Comparison of ENCODE assay signal across 14 cellular contexts in the genomic region with DNA sequence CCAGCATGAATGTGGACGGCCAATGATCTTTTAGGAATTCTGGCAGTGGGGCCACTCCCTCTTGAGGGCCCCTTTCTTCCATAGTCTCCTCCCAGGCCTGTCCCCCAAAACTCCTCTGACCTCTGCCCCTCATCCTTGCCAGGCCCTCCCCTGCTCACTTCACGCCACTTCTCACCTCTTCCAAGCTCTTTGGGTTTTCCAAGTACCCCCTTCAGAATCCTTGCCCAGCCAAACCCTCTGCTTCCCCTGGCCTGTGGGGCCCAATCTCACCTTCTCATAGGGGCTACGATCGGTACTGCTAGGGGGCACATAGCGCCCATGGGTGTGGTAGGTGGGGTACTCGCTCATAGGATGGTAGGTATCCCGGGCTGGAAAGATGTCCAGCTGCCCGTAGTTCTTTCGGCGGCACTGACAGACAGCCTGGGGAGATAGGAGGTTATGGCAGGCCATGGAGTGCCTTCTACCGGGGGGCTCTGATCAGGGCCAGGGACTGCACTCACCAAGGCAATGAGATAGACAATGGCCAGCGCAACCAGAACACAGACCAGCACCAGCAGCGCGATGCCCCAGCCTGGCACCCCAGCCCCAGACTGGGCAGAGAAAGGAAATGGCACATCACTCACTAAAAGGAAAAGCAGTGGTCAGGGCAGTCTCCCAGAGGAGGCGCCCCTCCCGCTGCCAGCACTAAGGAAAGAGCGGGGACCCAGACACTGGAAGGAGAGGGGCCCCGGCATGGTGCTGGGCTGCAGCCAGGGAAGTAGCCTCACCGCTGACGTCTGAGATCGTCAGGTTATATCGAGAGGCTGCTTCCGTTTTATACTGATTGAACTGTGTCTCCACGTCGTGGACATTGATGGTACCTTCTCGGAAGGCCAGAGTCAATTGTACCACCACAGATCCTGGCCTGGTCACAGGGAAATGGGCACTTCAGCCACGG. TPM values are rescaled to one million over a fixed set of nuclear protein-coding genes. Genes with fewer than 3 reads are reported as not detected.
DNase-seq lines count a peak whose midpoint lies in the region; ATAC-seq, FAIRE-seq and TF ChIP-seq lines count a peak whose summit lies in the region.
"Had no signal": no experiment of that assay in that cellular context is flagged by ENCODE, and none has a peak within 500 bp of the region (broad histone marks: within the 10 kb centered on the region; RNA-seq: fewer than 3 reads in every experiment).

No MANE protein-coding gene starts in this region.

- H3K27me3 ChIP-seq in HepG2 (ENCODE audit: control insufficient read depth in 1 of 2, insufficient read depth in 2 of 2, low read length in 2 of 2), result peaks cover 6 to 57% of the 10 kb centered on the region in 2 experiments; a peak in 4 of 5 replicates

- H3K9me3 ChIP-seq in HepG2 (ENCODE audit: low read length), result no peaks in the 10 kb centered on the region
- H3K9me3 ChIP-seq: neutrophil had no signal

- no peak overlapping the region for H3K4me3 ChIP-seq in HepG2 (replicated peaks in 1 of 3; ENCODE audit: insufficient read depth in 1 of 3, low read depth in 2 of 3, low read length in 3 of 3)

- no peak overlapping the region for H3K4me3 Mint-ChIP-seq in activated T-cell treated with anti-CD3 and anti-CD28 coated beads, Interleukin-2, amount 50 U/mL, for 24 hours
- no peak overlapping the region for H3K4me3 Mint-ChIP-seq in activated CD8-positive, alpha-beta T cell treated with anti-CD3 and anti-CD28 coated beads for 36 hours
- no peak overlapping the region for H3K4me3 Mint-ChIP-seq in stimulated activated naive B cell treated with anti-CD40 and anti-IgM and Interleukin-4, amounts not matched to agents 10 μg/mL and 1 μg/mL and 100 μg/mL, for 72 hours

- intact Hi-C loops in activated CD8-positive, alpha-beta T cell treated with anti-CD3 and anti-CD28 coated beads for 36 hours (cut with micrococcal nuclease), result no loop called here
- intact Hi-C loops in HepG2 (cut with micrococcal nuclease; ENCODE audit: unreplicated experiment), result no loop called here

- peak overlapping the region; percentile 34 for H3K27ac Mint-ChIP-seq in activated T-cell treated with anti-CD3 and anti-CD28 coated beads, Interleukin-2, amount 50 U/mL, for 24 hours
- H3K27ac Mint-ChIP-seq in activated CD8-positive, alpha-beta T cell treated with anti-CD3 and anti-CD28 coated beads for 36 hours, result peak overlapping the region; percentile 53
- H3K27ac Mint-ChIP-seq in stimulated activated naive B cell treated with anti-CD40 and anti-IgM and Interleukin-4, amounts not matched to agents 10 μg/mL and 1 μg/mL and 100 μg/mL, for 72 hours, result peak overlapping the region; percentile 79

- no peak overlapping the region for H3K9ac ChIP-seq in HepG2 (ENCODE audit: insufficient read depth, low read depth, low read length)
- H3K9ac ChIP-seq: KMS-11 had no signal

- POLR2A ChIA-PET in activated CD8-positive, alpha-beta T cell treated with anti-CD3 and anti-CD28 coated beads for 36 hours (lab: Charles Lee), result interaction anchor here (1.0 to 1.2 kb wide), 2 partner anchors 10 to 13 kb away, joined by 3 to 4 read pairs; a partner anchor contains a TSS
- POLR2A ChIA-PET in HepG2 (lab: Yijun Ruan, JAX), result no interaction called here

- no peaks in the 10 kb centered on the region for H3K36me3 ChIP-seq in HepG2 (replicated peaks in 1 of 2; ENCODE audit: control insufficient read depth in 1 of 2, insufficient read depth in 2 of 2, low read length in 2 of 2)
- H3K36me3 ChIP-seq: neutrophil had no signal

- in situ Hi-C loops in HepG2 (cut with HindIII; ENCODE audit: extremely low pct_ligation_motif_present, low pct_unique_long_range_greater_than_20kb), result no loop called here

- no peak overlapping the region for H2AFZ ChIP-seq in HepG2 (ENCODE audit: low read length)

- TF ChIP-seq POLR2A in HepG2 (IDR thresholded peaks at IDR 0.05; ENCODE audit: insufficient read depth in 1 of 2, low read depth in 2 of 2, low read length in 2 of 2), result no peak
- no peak for TF ChIP-seq POLR2A in GM12892 (IDR thresholded peaks at IDR 0.05; ENCODE audit: low read depth, low read length)

- no peak for ATAC-seq in activated CD8-positive, alpha-beta T cell treated with anti-CD3 and anti-CD28 coated beads for 36 hours
- ATAC-seq in HepG2, result peak; percentile 18
- ATAC-seq in stimulated activated naive B cell treated with anti-CD40 and anti-IgM and Interleukin-4, amounts not matched to agents 10 μg/mL and 1 μg/mL and 100 μg/mL, for 72 hours (replicated peaks), result no peak
- no peak for ATAC-seq in GM21381 (IDR thresholded peaks at IDR 0.05; ENCODE audit: unreplicated experiment)
- ATAC-seq in HG02884 (IDR thresholded peaks at IDR 0.05; ENCODE audit: unreplicated experiment), result no peak

- no peak for TF ChIP-seq CTCF in activated CD8-positive, alpha-beta T cell treated with anti-CD3 and anti-CD28 coated beads for 36 hours (IDR thresholded peaks at IDR 0.05)
- no peak for TF ChIP-seq CTCF in HepG2 (CRISPR knock-in tag; IDR thresholded peaks at IDR 0.05)

- BruUV-seq in HepG2 (replicated peaks; lab: Mats Ljungman, UMichigan), result no TSS peak

- TF ChIP-seq RAD21 in HepG2 (CRISPR knock-in tag; IDR thresholded peaks at IDR 0.05), result no peak

- no peaks in the 10 kb centered on the region for H4K20me1 ChIP-seq in HepG2 (ENCODE audit: insufficient read depth, low read length)

- TF ChIP-seq EP300 in HepG2 (IDR thresholded peaks at IDR 0.05; ENCODE audit: low read depth in 2 of 2, low read length in 2 of 2), result no peak
- no peak for TF ChIP-seq EP300 in HepG2 (CRISPR knock-in tag; IDR thresholded peaks at IDR 0.05; ENCODE audit: borderline replicate concordance)

- peaks cover 9% of the 10 kb centered on the region for H3K4me1 Mint-ChIP-seq in activated T-cell treated with anti-CD3 and anti-CD28 coated beads, Interleukin-2, amount 50 U/mL, for 24 hours (ENCODE audit: low read depth)
- H3K4me1 Mint-ChIP-seq in activated CD8-positive, alpha-beta T cell treated with anti-CD3 and anti-CD28 coated beads for 36 hours (ENCODE audit: low read depth), result peaks cover 4% of the 10 kb centered on the region
- H3K4me1 Mint-ChIP-seq in stimulated activated naive B cell treated with anti-CD40 and anti-IgM and Interleukin-4, amounts not matched to agents 10 μg/mL and 1 μg/mL and 100 μg/mL, for 72 hours, result peaks cover 23 to 26% of the 10 kb centered on the region in 2 donors

- H3K79me2 ChIP-seq in HepG2 (ENCODE audit: insufficient read depth, low read length), result no peaks in the 10 kb centered on the region

- DNase-seq in activated T-cell treated with anti-CD3 and anti-CD28 coated beads, Interleukin-2, amount 50 U/mL, for 24 hours, result no peak
- DNase-seq in activated T-cell treated with anti-CD3 and anti-CD28 coated beads for 4 hours (no peak), HepG2 (ENCODE audit: low spot score) (no peak), GM12892 (ENCODE audit: insufficient read length) (no peak)
- no peak for DNase-seq in activated CD8-positive, alpha-beta T cell treated with anti-CD3 and anti-CD28 coated beads for 36 hours
- no peak for DNase-seq in stimulated activated naive B cell treated with anti-CD40 and anti-IgM and Interleukin-4, amounts not matched to agents 10 μg/mL and 1 μg/mL and 100 μg/mL, for 72 hours
- DNase-seq: glutamatergic neuron, NCI-H1694 treated with DMSO at 0.1 percent for 48 hours had no signal

- H3K36me3 Mint-ChIP-seq in activated T-cell treated with anti-CD3 and anti-CD28 coated beads, Interleukin-2, amount 50 U/mL, for 24 hours (ENCODE audit: low read depth), result peaks cover 9% of the 10 kb centered on the region
- H3K36me3 Mint-ChIP-seq in activated CD8-positive, alpha-beta T cell treated with anti-CD3 and anti-CD28 coated beads for 36 hours (ENCODE audit: low read depth), result no peaks in the 10 kb centered on the region
- H3K36me3 Mint-ChIP-seq in stimulated activated naive B cell treated with anti-CD40 and anti-IgM and Interleukin-4, amounts not matched to agents 10 μg/mL and 1 μg/mL and 100 μg/mL, for 72 hours, result peaks cover 0 to 2% of the 10 kb centered on the region in 2 donors

- H3K27ac ChIP-seq in HepG2 (ENCODE audit: extremely low read length, insufficient read depth, low read length), result no peak overlapping the region
- H3K27ac ChIP-seq: epithelial cell of prostate, KMS-11, neutrophil had no signal

- no peak overlapping the region for H3K4me2 ChIP-seq in HepG2 (ENCODE audit: low read depth, low read length)
- H3K4me2 ChIP-seq: KMS-11 had no signal

- CTCF ChIA-PET in activated CD8-positive, alpha-beta T cell treated with anti-CD3 and anti-CD28 coated beads for 36 hours (lab: Charles Lee), result interaction anchor here (1.3 to 2.6 kb wide), 2 partner anchors 12 to 96 kb away, joined by 3 to 10 read pairs; no protein-coding TSS in a partner anchor
- CTCF ChIA-PET in HepG2 (lab: Yijun Ruan, JAX; ENCODE audit: low intra/inter-chr PET ratio, low total read pairs), result no interaction called here

- H3K4me1 ChIP-seq in HepG2 (ENCODE audit: insufficient read depth, low read length), result peaks cover 14% of the 10 kb centered on the region; the same call in 1 of the 2 replicates

- no peaks in the 10 kb centered on the region for H3K27me3 Mint-ChIP-seq in activated T-cell treated with anti-CD3 and anti-CD28 coated beads, Interleukin-2, amount 50 U/mL, for 24 hours
- no peaks in the 10 kb centered on the region for H3K27me3 Mint-ChIP-seq in activated CD8-positive, alpha-beta T cell treated with anti-CD3 and anti-CD28 coated beads for 36 hours
- H3K27me3 Mint-ChIP-seq in stimulated activated naive B cell treated with anti-CD40 and anti-IgM and Interleukin-4, amounts not matched to agents 10 μg/mL and 1 μg/mL and 100 μg/mL, for 72 hours, result no peaks in the 10 kb centered on the region
- H3K27me3 Mint-ChIP-seq: activated naive CD8-positive, alpha-beta T cell had no signal

- H3K9me3 Mint-ChIP-seq in activated T-cell treated with anti-CD3 and anti-CD28 coated beads, Interleukin-2, amount 50 U/mL, for 24 hours, result no peaks in the 10 kb centered on the region
- H3K9me3 Mint-ChIP-seq in activated CD8-positive, alpha-beta T cell treated with anti-CD3 and anti-CD28 coated beads for 36 hours, result no peaks in the 10 kb centered on the region
- no peaks in the 10 kb centered on the region for H3K9me3 Mint-ChIP-seq in stimulated activated naive B cell treated with anti-CD40 and anti-IgM and Interleukin-4, amounts not matched to agents 10 μg/mL and 1 μg/mL and 100 μg/mL, for 72 hours

- WGBS in HepG2 (ENCODE audit: low lambda C conversion rate), result 34% methylated on average over 15 of the region's 27 CpGs

- FAIRE-seq in HepG2 (lab: Jason Lieb, UNC) (no peak), GM12892 (lab: Jason Lieb, UNC) (no peak)

RNA-seq across cellular contexts. Expression of a gene that starts 13.6 kb away (rescaled TPM):
- total RNA-seq in activated CD8-positive, alpha-beta T cell treated with anti-CD3 and anti-CD28 coated beads for 36 hours, result 1 to 10 TPM; 5.8 to 6.1 TPM
- 0.04 and 0.08 TPM in 2 replicates for total RNA-seq in HepG2 (2016; rRNA removed; fragmentation: Illumina TruSeq; extraction: Trizol)
- not detected in 2 replicates for total RNA-seq in HepG2 (2016; cell fraction: cytosol; rRNA removed; fragmentation: Illumina TruSeq; extraction: Trizol; ENCODE audit: low read depth)
- 0.04 TPM in 1 of 2 replicates, not detected in the other for total RNA-seq in HepG2 (2016; cell fraction: insoluble cytoplasmic fraction; rRNA removed; fragmentation: Illumina TruSeq; extraction: Trizol)
- total RNA-seq in HepG2 (2016; cell fraction: membrane; rRNA removed; fragmentation: Illumina TruSeq; extraction: Trizol), result not detected in 2 replicates
- not detected in 2 replicates for total RNA-seq in HepG2 (2016; cell fraction: nucleus; rRNA removed; fragmentation: Illumina TruSeq; extraction: Trizol)
- 0.09 and 0.12 TPM in 2 replicates for polyA plus RNA-seq in HepG2 (2011; rRNA removed)
- 0.04 and 0.11 TPM in 2 replicates for polyA plus RNA-seq in HepG2 (2011; cell fraction: cytosol; rRNA removed)
- polyA plus RNA-seq in HepG2 (2011; cell fraction: nucleus; rRNA removed), result 0.43 and 0.47 TPM in 2 replicates
- polyA plus RNA-seq in HepG2 (2012), result 0.15 and 0.25 TPM in 2 replicates
- polyA plus RNA-seq in HepG2 (2016; cell fraction: cytosol; fragmentation: Illumina TruSeq; extraction: Trizol; ENCODE audit: low read depth), result 0.02 and 0.05 TPM in 2 replicates
- polyA plus RNA-seq in HepG2 (2016; cell fraction: insoluble cytoplasmic fraction; fragmentation: Illumina TruSeq; extraction: Trizol; ENCODE audit: low read depth), result not detected in 2 replicates
- polyA plus RNA-seq in HepG2 (2016; cell fraction: membrane; fragmentation: Illumina TruSeq; extraction: Trizol; ENCODE audit: low read depth), result 0.05 and 0.08 TPM in 2 replicates
- 0.21 TPM in 1 of 2 replicates, not detected in the other for polyA plus RNA-seq in HepG2 (2016; cell fraction: nucleus; fragmentation: Illumina TruSeq; extraction: Trizol; ENCODE audit: insufficient read depth, low read depth)
- 0.12 and 0.19 TPM in 2 replicates for polyA minus RNA-seq in HepG2 (2011; rRNA and poly(A)+ RNA removed; ENCODE audit: low replicate concordance)
- polyA minus RNA-seq in HepG2 (2011; cell fraction: cytosol; rRNA and poly(A)+ RNA removed), result not detected in 2 replicates
- polyA minus RNA-seq in HepG2 (2011; cell fraction: nucleus; rRNA and poly(A)+ RNA removed), result not detected in 2 replicates
- polyA plus RNA-seq in GM12892 (2012; ENCODE audit: missing spikeins), result 1.1 TPM

RNA-seq across cellular contexts. Expression of a gene that starts 14.1 kb away (rescaled TPM):
- total RNA-seq in activated CD8-positive, alpha-beta T cell treated with anti-CD3 and anti-CD28 coated beads for 36 hours, result 100 to 1,000 TPM; 124 to 125 TPM
- total RNA-seq in HepG2 (2016; rRNA removed; fragmentation: Illumina TruSeq; extraction: Trizol), result 48.5 and 79.4 TPM in 2 replicates
- total RNA-seq in HepG2 (2016; cell fraction: cytosol; rRNA removed; fragmentation: Illumina TruSeq; extraction: Trizol; ENCODE audit: low read depth), result 40.0 and 49.4 TPM in 2 replicates
- total RNA-seq in HepG2 (2016; cell fraction: insoluble cytoplasmic fraction; rRNA removed; fragmentation: Illumina TruSeq; extraction: Trizol), result 40.7 and 78.5 TPM in 2 replicates
- 33.6 and 41.0 TPM in 2 replicates for total RNA-seq in HepG2 (2016; cell fraction: membrane; rRNA removed; fragmentation: Illumina TruSeq; extraction: Trizol)
- total RNA-seq in HepG2 (2016; cell fraction: nucleus; rRNA removed; fragmentation: Illumina TruSeq; extraction: Trizol), result 50.0 and 52.6 TPM in 2 replicates
- 77.3 and 89.3 TPM in 2 replicates for polyA plus RNA-seq in HepG2 (2011; rRNA removed)
- polyA plus RNA-seq in HepG2 (2011; cell fraction: cytosol; rRNA removed), result 125 and 155 TPM in 2 replicates
- 119 and 133 TPM in 2 replicates for polyA plus RNA-seq in HepG2 (2011; cell fraction: nucleus; rRNA removed)
- polyA plus RNA-seq in HepG2 (2012), result 73.3 and 73.7 TPM in 2 replicates
- polyA plus RNA-seq in HepG2 (2016; cell fraction: cytosol; fragmentation: Illumina TruSeq; extraction: Trizol; ENCODE audit: low read depth), result 64.6 and 72.6 TPM in 2 replicates
- 47.5 and 61.4 TPM in 2 replicates for polyA plus RNA-seq in HepG2 (2016; cell fraction: insoluble cytoplasmic fraction; fragmentation: Illumina TruSeq; extraction: Trizol; ENCODE audit: low read depth)
- 49.4 and 56.2 TPM in 2 replicates for polyA plus RNA-seq in HepG2 (2016; cell fraction: membrane; fragmentation: Illumina TruSeq; extraction: Trizol; ENCODE audit: low read depth)
- polyA plus RNA-seq in HepG2 (2016; cell fraction: nucleus; fragmentation: Illumina TruSeq; extraction: Trizol; ENCODE audit: insufficient read depth, low read depth), result 120 and 121 TPM in 2 replicates
- 182 and 884 TPM in 2 replicates for polyA minus RNA-seq in HepG2 (2011; rRNA and poly(A)+ RNA removed; ENCODE audit: low replicate concordance)
- 27.3 and 38.2 TPM in 2 replicates for polyA minus RNA-seq in HepG2 (2011; cell fraction: cytosol; rRNA and poly(A)+ RNA removed)
- 22.9 and 23.5 TPM in 2 replicates for polyA minus RNA-seq in HepG2 (2011; cell fraction: nucleus; rRNA and poly(A)+ RNA removed)
- 92.9 TPM for polyA plus RNA-seq in GM12892 (2012; ENCODE audit: missing spikeins)

RNA-seq across cellular contexts. Expression of a gene that starts 20.5 kb away (rescaled TPM):
- total RNA-seq in activated CD8-positive, alpha-beta T cell treated with anti-CD3 and anti-CD28 coated beads for 36 hours, result 10 to 100 TPM; 11.1 to 12.0 TPM
- 0.39 and 0.86 TPM in 2 replicates for total RNA-seq in HepG2 (2016; rRNA removed; fragmentation: Illumina TruSeq; extraction: Trizol)
- 0.30 TPM in 1 of 2 replicates, not detected in the other for total RNA-seq in HepG2 (2016; cell fraction: cytosol; rRNA removed; fragmentation: Illumina TruSeq; extraction: Trizol; ENCODE audit: low read depth)
- 0.77 and 0.95 TPM in 2 replicates for total RNA-seq in HepG2 (2016; cell fraction: insoluble cytoplasmic fraction; rRNA removed; fragmentation: Illumina TruSeq; extraction: Trizol)
- 0.22 and 0.45 TPM in 2 replicates for total RNA-seq in HepG2 (2016; cell fraction: membrane; rRNA removed; fragmentation: Illumina TruSeq; extraction: Trizol)
- 0.94 and 1.8 TPM in 2 replicates for total RNA-seq in HepG2 (2016; cell fraction: nucleus; rRNA removed; fragmentation: Illumina TruSeq; extraction: Trizol)
- polyA plus RNA-seq in HepG2 (2011; rRNA removed), result 3.6 and 4.4 TPM in 2 replicates
- polyA plus RNA-seq in HepG2 (2011; cell fraction: cytosol; rRNA removed), result 1.5 and 1.8 TPM in 2 replicates
- 19.9 and 26.8 TPM in 2 replicates for polyA plus RNA-seq in HepG2 (2011; cell fraction: nucleus; rRNA removed)
- 2.1 and 2.4 TPM in 2 replicates for polyA plus RNA-seq in HepG2 (2012)
- polyA plus RNA-seq in HepG2 (2016; cell fraction: cytosol; fragmentation: Illumina TruSeq; extraction: Trizol; ENCODE audit: low read depth), result 0.14 and 0.26 TPM in 2 replicates
- 0.29 and 0.60 TPM in 2 replicates for polyA plus RNA-seq in HepG2 (2016; cell fraction: insoluble cytoplasmic fraction; fragmentation: Illumina TruSeq; extraction: Trizol; ENCODE audit: low read depth)
- polyA plus RNA-seq in HepG2 (2016; cell fraction: membrane; fragmentation: Illumina TruSeq; extraction: Trizol; ENCODE audit: low read depth), result 0.10 and 0.31 TPM in 2 replicates
- polyA plus RNA-seq in HepG2 (2016; cell fraction: nucleus; fragmentation: Illumina TruSeq; extraction: Trizol; ENCODE audit: insufficient read depth, low read depth), result 3.1 and 4.9 TPM in 2 replicates
- polyA minus RNA-seq in HepG2 (2011; rRNA and poly(A)+ RNA removed; ENCODE audit: low replicate concordance), result 2.9 and 6.9 TPM in 2 replicates
- polyA minus RNA-seq in HepG2 (2011; cell fraction: cytosol; rRNA and poly(A)+ RNA removed), result 1.4 and 1.5 TPM in 2 replicates
- 2.7 and 3.4 TPM in 2 replicates for polyA minus RNA-seq in HepG2 (2011; cell fraction: nucleus; rRNA and poly(A)+ RNA removed)
- 7.3 TPM for polyA plus RNA-seq in GM12892 (2012; ENCODE audit: missing spikeins)

RNA-seq across cellular contexts. Expression of a gene that starts 21.3 kb away (rescaled TPM):
- 10 to 100 TPM; 59.2 to 61.0 TPM for total RNA-seq in activated CD8-positive, alpha-beta T cell treated with anti-CD3 and anti-CD28 coated beads for 36 hours
- 64.5 and 71.5 TPM in 2 replicates for total RNA-seq in HepG2 (2016; rRNA removed; fragmentation: Illumina TruSeq; extraction: Trizol)
- total RNA-seq in HepG2 (2016; cell fraction: cytosol; rRNA removed; fragmentation: Illumina TruSeq; extraction: Trizol; ENCODE audit: low read depth), result 20.6 and 22.4 TPM in 2 replicates
- total RNA-seq in HepG2 (2016; cell fraction: insoluble cytoplasmic fraction; rRNA removed; fragmentation: Illumina TruSeq; extraction: Trizol), result 65.0 and 76.3 TPM in 2 replicates
- 23.2 and 26.5 TPM in 2 replicates for total RNA-seq in HepG2 (2016; cell fraction: membrane; rRNA removed; fragmentation: Illumina TruSeq; extraction: Trizol)
- total RNA-seq in HepG2 (2016; cell fraction: nucleus; rRNA removed; fragmentation: Illumina TruSeq; extraction: Trizol), result 35.2 and 36.8 TPM in 2 replicates
- 72.6 and 85.1 TPM in 2 replicates for polyA plus RNA-seq in HepG2 (2011; rRNA removed)
- 61.1 and 90.3 TPM in 2 replicates for polyA plus RNA-seq in HepG2 (2011; cell fraction: cytosol; rRNA removed)
- 55.1 and 59.0 TPM in 2 replicates for polyA plus RNA-seq in HepG2 (2011; cell fraction: nucleus; rRNA removed)
- 37.3 and 38.1 TPM in 2 replicates for polyA plus RNA-seq in HepG2 (2012)
- 25.0 and 25.6 TPM in 2 replicates for polyA plus RNA-seq in HepG2 (2016; cell fraction: cytosol; fragmentation: Illumina TruSeq; extraction: Trizol; ENCODE audit: low read depth)
- 73.9 and 74.4 TPM in 2 replicates for polyA plus RNA-seq in HepG2 (2016; cell fraction: insoluble cytoplasmic fraction; fragmentation: Illumina TruSeq; extraction: Trizol; ENCODE audit: low read depth)
- polyA plus RNA-seq in HepG2 (2016; cell fraction: membrane; fragmentation: Illumina TruSeq; extraction: Trizol; ENCODE audit: low read depth), result 19.9 and 21.6 TPM in 2 replicates
- 49.3 and 57.4 TPM in 2 replicates for polyA plus RNA-seq in HepG2 (2016; cell fraction: nucleus; fragmentation: Illumina TruSeq; extraction: Trizol; ENCODE audit: insufficient read depth, low read depth)
- 129 and 176 TPM in 2 replicates for polyA minus RNA-seq in HepG2 (2011; rRNA and poly(A)+ RNA removed; ENCODE audit: low replicate concordance)
- 27.0 and 36.4 TPM in 2 replicates for polyA minus RNA-seq in HepG2 (2011; cell fraction: cytosol; rRNA and poly(A)+ RNA removed)
- polyA minus RNA-seq in HepG2 (2011; cell fraction: nucleus; rRNA and poly(A)+ RNA removed), result 23.9 and 27.6 TPM in 2 replicates
- 36.4 TPM for polyA plus RNA-seq in GM12892 (2012; ENCODE audit: missing spikeins)

RNA-seq across cellular contexts. Expression of a gene that starts 46.9 kb away (rescaled TPM):
- 10 to 100 TPM; 37.1 to 38.1 TPM for total RNA-seq in activated CD8-positive, alpha-beta T cell treated with anti-CD3 and anti-CD28 coated beads for 36 hours
- 14.8 and 23.2 TPM in 2 replicates for total RNA-seq in HepG2 (2016; rRNA removed; fragmentation: Illumina TruSeq; extraction: Trizol)
- 29.5 and 29.8 TPM in 2 replicates for total RNA-seq in HepG2 (2016; cell fraction: cytosol; rRNA removed; fragmentation: Illumina TruSeq; extraction: Trizol; ENCODE audit: low read depth)
- total RNA-seq in HepG2 (2016; cell fraction: insoluble cytoplasmic fraction; rRNA removed; fragmentation: Illumina TruSeq; extraction: Trizol), result 21.9 and 28.1 TPM in 2 replicates
- total RNA-seq in HepG2 (2016; cell fraction: membrane; rRNA removed; fragmentation: Illumina TruSeq; extraction: Trizol), result 14.3 and 20.6 TPM in 2 replicates
- 18.3 and 22.2 TPM in 2 replicates for total RNA-seq in HepG2 (2016; cell fraction: nucleus; rRNA removed; fragmentation: Illumina TruSeq; extraction: Trizol)
- polyA plus RNA-seq in HepG2 (2011; rRNA removed), result 53.4 and 61.7 TPM in 2 replicates
- 70.1 and 134 TPM in 2 replicates for polyA plus RNA-seq in HepG2 (2011; cell fraction: cytosol; rRNA removed)
- polyA plus RNA-seq in HepG2 (2011; cell fraction: nucleus; rRNA removed), result 64.8 and 67.2 TPM in 2 replicates
- 39.2 and 68.2 TPM in 2 replicates for polyA plus RNA-seq in HepG2 (2012)
- 29.6 and 50.5 TPM in 2 replicates for polyA plus RNA-seq in HepG2 (2016; cell fraction: cytosol; fragmentation: Illumina TruSeq; extraction: Trizol; ENCODE audit: low read depth)
- 22.4 and 23.3 TPM in 2 replicates for polyA plus RNA-seq in HepG2 (2016; cell fraction: insoluble cytoplasmic fraction; fragmentation: Illumina TruSeq; extraction: Trizol; ENCODE audit: low read depth)
- 19.9 and 24.8 TPM in 2 replicates for polyA plus RNA-seq in HepG2 (2016; cell fraction: membrane; fragmentation: Illumina TruSeq; extraction: Trizol; ENCODE audit: low read depth)
- 44.3 and 46.0 TPM in 2 replicates for polyA plus RNA-seq in HepG2 (2016; cell fraction: nucleus; fragmentation: Illumina TruSeq; extraction: Trizol; ENCODE audit: insufficient read depth, low read depth)
- polyA minus RNA-seq in HepG2 (2011; rRNA and poly(A)+ RNA removed; ENCODE audit: low replicate concordance), result 23.2 and 26.3 TPM in 2 replicates
- 9.3 and 10.7 TPM in 2 replicates for polyA minus RNA-seq in HepG2 (2011; cell fraction: cytosol; rRNA and poly(A)+ RNA removed)
- 3.2 and 5.7 TPM in 2 replicates for polyA minus RNA-seq in HepG2 (2011; cell fraction: nucleus; rRNA and poly(A)+ RNA removed)
- 19.6 TPM for polyA plus RNA-seq in GM12892 (2012; ENCODE audit: missing spikeins)
